9 cellular contexts compared by ENCODE assay signal in genomic region chr19:50669319-50670101, GRCh38. TPM values are rescaled to one million over a fixed set of nuclear protein-coding genes. Genes with fewer than 3 reads are reported as not detected.
DNase-seq lines count a peak whose midpoint lies in the region; ATAC-seq and TF ChIP-seq lines count a peak whose summit lies in the region.
"Had no signal": no experiment of that assay in that cellular context is flagged by ENCODE, and none has a peak within 500 bp of the region (broad histone marks: within the 10 kb centered on the region; RNA-seq: fewer than 3 reads in every experiment).

No MANE protein-coding gene starts in this region.

- no peaks in the 10 kb centered on the region for H4K20me1 ChIP-seq in DOHH2 (ENCODE audit: control insufficient read depth, insufficient read depth, low read depth, low read length)

- no peak for ATAC-seq in aorta (ENCODE audit: low FRiP score)
- ATAC-seq: left colon had no signal

- no peaks in the 10 kb centered on the region for H3K79me2 ChIP-seq in DOHH2 (ENCODE audit: control insufficient read depth, low read length)

- no peaks in the 10 kb centered on the region for H3K9me3 ChIP-seq in DOHH2 (ENCODE audit: control insufficient read depth, insufficient read depth, low read length)
- H3K9me3 ChIP-seq in aorta (ENCODE audit: control insufficient read depth, low read length), result no peaks in the 10 kb centered on the region

- intact Hi-C loops in aorta (cut with DNase I), result no loop called here

- DNase-seq in Jurkat, Clone E6-1 (ENCODE audit: low read depth, low spot score), result peak; percentile 33
- peak; percentile 70 for DNase-seq in activated CD4-positive, alpha-beta T cell treated with anti-CD3 and anti-CD28 coated beads for 48 hours
- DNase-seq in epithelial cell of esophagus (ENCODE audit: low read depth), result no peak
- DNase-seq in renal cortical epithelial cell (ENCODE audit: low read depth), result peak; percentile 6
- DNase-seq in aorta, result no peak
- DNase-seq in dedifferentiated amniotic fluid mesenchymal stem cell (ENCODE audit: extremely low spot score), result no peak
- no peak for DNase-seq in GM19238 (ENCODE audit: insufficient read length, low spot score)

- no peak overlapping the region for H3K27ac ChIP-seq in DOHH2 (ENCODE audit: low read depth, low read length)
- no peak overlapping the region for H3K27ac ChIP-seq in aorta (ENCODE audit: low read depth in 1 of 2, low read length in 2 of 2)

- no peaks in the 10 kb centered on the region for H3K4me1 ChIP-seq in DOHH2 (ENCODE audit: control insufficient read depth, low read length)
- H3K4me1 ChIP-seq in aorta (ENCODE audit: control insufficient read depth in 1 of 2, insufficient read depth in 2 of 2, low read length in 2 of 2), result no peaks in the 10 kb centered on the region

- H3K4me3 ChIP-seq in DOHH2 (ENCODE audit: low read length) (no peak overlapping the region), epithelial cell of esophagus (ENCODE audit: low read length) (no peak overlapping the region), aorta (ENCODE audit: low read length in 2 of 2) (no peak overlapping the region)
- no peak overlapping the region for H3K4me3 ChIP-seq in Jurkat, Clone E6-1 (ENCODE audit: low read length)

- H3F3A ChIP-seq in DOHH2 (ENCODE audit: control insufficient read depth, insufficient read depth), result no peaks in the 10 kb centered on the region

- 45 to 48% methylated on average over 23 of the region's 23 CpGs for WGBS in aorta, 2 donors

- H3K36me3 ChIP-seq in DOHH2 (ENCODE audit: control insufficient read depth, low read length), result no peaks in the 10 kb centered on the region
- H3K36me3 ChIP-seq in aorta (ENCODE audit: control insufficient read depth in 1 of 2, insufficient read depth in 2 of 2, low read length in 1 of 2), result no peaks in the 10 kb centered on the region

- H3K9me2 ChIP-seq in DOHH2 (replicated peaks; ENCODE audit: control insufficient read depth, low read length), result no peaks in the 10 kb centered on the region

- no peaks in the 10 kb centered on the region for H3K27me3 ChIP-seq in DOHH2 (ENCODE audit: control insufficient read depth, low read length)
- no peaks in the 10 kb centered on the region for H3K27me3 ChIP-seq in aorta (ENCODE audit: control insufficient read depth in 1 of 2, insufficient read depth in 2 of 2, low read length in 1 of 2)

- TF ChIP-seq CTCF in DOHH2 (IDR thresholded peaks at IDR 0.05; ENCODE audit: low read depth, low read length, poor library complexity, severe bottlenecking) (peak; percentile 94), epithelial cell of esophagus (IDR thresholded peaks at IDR 0.05; ENCODE audit: insufficient read depth, low read depth, low read length, missing control alignments) (peak; percentile 56)

- no peak overlapping the region for H3K4me2 ChIP-seq in DOHH2 (ENCODE audit: low read length)

RNA-seq across cellular contexts. Expression of gene C19orf81, which starts 20.3 kb away (rescaled TPM):
- 11.6 TPM for polyA plus RNA-seq in Jurkat, Clone E6-1 (2012; ENCODE audit: insufficient read depth, insufficient read length)
- total RNA-seq in renal cortical epithelial cell (0.40 TPM in 1 of 2 replicates, not detected in the other), aorta (not detected)
- not detected for polyA plus RNA-seq in aorta
- total RNA-seq: left colon had no signal

RNA-seq across cellular contexts. Expression of gene SYT3, which starts 29.8 kb away (rescaled TPM):
- polyA plus RNA-seq in Jurkat, Clone E6-1 (2012; ENCODE audit: insufficient read depth, insufficient read length), result 4.7 TPM
- total RNA-seq in renal cortical epithelial cell, result 0.40 TPM in 1 of 2 replicates, not detected in the other
- under 1 TPM; 0.45 to 0.55 TPM for total RNA-seq in aorta
- not detected for polyA plus RNA-seq in aorta
- total RNA-seq: left colon had no signal

RNA-seq across cellular contexts. Expression of gene SHANK1, which starts 50.1 kb away (rescaled TPM):
- 12.6 TPM for polyA plus RNA-seq in Jurkat, Clone E6-1 (2012; ENCODE audit: insufficient read depth, insufficient read length)
- total RNA-seq in renal cortical epithelial cell (0.17 and 0.65 TPM in 2 replicates), aorta (1 to 10 TPM in 1 of 2 donors, under 1 TPM in 1; 0.45 to 1.4 TPM)
- 1 to 10 TPM in 1 of 2 donors, under 1 TPM in 1; 0.38 to 1.8 TPM for polyA plus RNA-seq in aorta

RNA-seq across cellular contexts. Expression of gene CLEC11A, which starts 53.7 kb away (rescaled TPM):
- 11.3 TPM for polyA plus RNA-seq in Jurkat, Clone E6-1 (2012; ENCODE audit: insufficient read depth, insufficient read length)
- total RNA-seq in renal cortical epithelial cell (0.15 and 0.52 TPM in 2 replicates), aorta (10 to 100 TPM in 1 of 2 donors, 1 to 10 TPM in 1; 8.4 to 28.7 TPM)
- 10 to 100 TPM in 1 of 2 donors, 1 to 10 TPM in 1; 2.0 to 17.7 TPM for polyA plus RNA-seq in aorta

Comparison
In these comparisons a context has a peak if more than half of its experiments do, and no peak if none do; other contexts are left out.
1. DNase-seq: peak in Jurkat, Clone E6-1 (single experiment), activated CD4-positive, alpha-beta T cell treated with anti-CD3 and anti-CD28 coated beads for 48 hours (single experiment) and renal cortical epithelial cell (single experiment); none in epithelial cell of esophagus (single experiment), aorta (0 of 2), dedifferentiated amniotic fluid mesenchymal stem cell (single experiment) and GM19238 (single experiment).